ENCODE assay signal across 1 cellular context in genomic region chr4:102598102-102598758, GRCh38.
TF ChIP-seq lines count a peak whose summit lies in the region.

No MANE protein-coding gene starts in this region.

TF ChIP-seq in GM12878, 131 proteins besides CTCF, POLR2A, EP300 and RAD21 (continued from another document):
- TF ChIP-seq ZBTB11 (CRISPR knock-in tag; IDR thresholded peaks at IDR 0.05) (no peak), MTA2 (IDR thresholded peaks at IDR 0.05; ENCODE audit: low read depth) (peak; percentile 32; the same call in 1 of the 2 replicates), RUNX3 (IDR thresholded peaks at IDR 0.05; ENCODE audit: low read length) (peak; percentile 59)
- TF ChIP-seq, protein P1, sequence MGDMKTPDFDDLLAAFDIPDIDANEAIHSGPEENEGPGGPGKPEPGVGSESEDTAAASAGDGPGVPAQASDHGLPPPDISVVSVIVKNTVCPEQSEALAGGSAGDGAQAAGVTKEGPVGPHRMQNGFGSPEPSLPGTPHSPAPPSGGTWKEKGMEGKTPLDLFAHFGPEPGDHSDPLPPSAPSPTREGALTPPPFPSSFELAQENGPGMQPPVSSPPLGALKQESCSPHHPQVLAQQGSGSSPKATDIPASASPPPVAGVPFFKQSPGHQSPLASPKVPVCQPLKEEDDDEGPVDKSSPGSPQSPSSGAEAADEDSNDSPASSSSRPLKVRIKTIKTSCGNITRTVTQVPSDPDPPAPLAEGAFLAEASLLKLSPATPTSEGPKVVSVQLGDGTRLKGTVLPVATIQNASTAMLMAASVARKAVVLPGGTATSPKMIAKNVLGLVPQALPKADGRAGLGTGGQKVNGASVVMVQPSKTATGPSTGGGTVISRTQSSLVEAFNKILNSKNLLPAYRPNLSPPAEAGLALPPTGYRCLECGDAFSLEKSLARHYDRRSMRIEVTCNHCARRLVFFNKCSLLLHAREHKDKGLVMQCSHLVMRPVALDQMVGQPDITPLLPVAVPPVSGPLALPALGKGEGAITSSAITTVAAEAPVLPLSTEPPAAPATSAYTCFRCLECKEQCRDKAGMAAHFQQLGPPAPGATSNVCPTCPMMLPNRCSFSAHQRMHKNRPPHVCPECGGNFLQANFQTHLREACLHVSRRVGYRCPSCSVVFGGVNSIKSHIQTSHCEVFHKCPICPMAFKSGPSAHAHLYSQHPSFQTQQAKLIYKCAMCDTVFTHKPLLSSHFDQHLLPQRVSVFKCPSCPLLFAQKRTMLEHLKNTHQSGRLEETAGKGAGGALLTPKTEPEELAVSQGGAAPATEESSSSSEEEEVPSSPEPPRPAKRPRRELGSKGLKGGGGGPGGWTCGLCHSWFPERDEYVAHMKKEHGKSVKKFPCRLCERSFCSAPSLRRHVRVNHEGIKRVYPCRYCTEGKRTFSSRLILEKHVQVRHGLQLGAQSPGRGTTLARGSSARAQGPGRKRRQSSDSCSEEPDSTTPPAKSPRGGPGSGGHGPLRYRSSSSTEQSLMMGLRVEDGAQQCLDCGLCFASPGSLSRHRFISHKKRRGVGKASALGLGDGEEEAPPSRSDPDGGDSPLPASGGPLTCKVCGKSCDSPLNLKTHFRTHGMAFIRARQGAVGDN (IDR thresholded peaks at IDR 0.05), result 0 out of 2 replicates have a peak, but pooled peaks have one; percentile 39
